22 cellular contexts compared by ENCODE assay signal in genomic region chr2:241033994-241034393, GRCh38. TPM values are rescaled to one million over a fixed set of nuclear protein-coding genes. Genes with fewer than 3 reads are reported as not detected.
DNase-seq lines count a peak whose midpoint lies in the region; ATAC-seq, FAIRE-seq and TF ChIP-seq lines count a peak whose summit lies in the region.
"Had no signal": no experiment of that assay in that cellular context is flagged by ENCODE, and none has a peak within 500 bp of the region (broad histone marks: within the 10 kb centered on the region; RNA-seq: fewer than 3 reads in every experiment).

No MANE protein-coding gene starts in this region.

- no peak overlapping the region for H4K8ac ChIP-seq in H1 (ENCODE audit: extremely low read depth, insufficient read depth, low read length)

- H2BK12ac ChIP-seq in H1 (ENCODE audit: low read depth, low read length), result no peak overlapping the region; the same call in 1 of the 2 replicates

- no peak for TF ChIP-seq RAD21 in H1 (IDR thresholded peaks at IDR 0.05 in 1 of 2, conservative IDR thresholded peaks at IDR 0.05 in 1 of 2; ENCODE audit: low read depth in 2 of 2, low read length in 2 of 2)

- no peak overlapping the region for H2AFZ ChIP-seq in H1 (ENCODE audit: low read length)
- H2AFZ ChIP-seq: GM23248 had no signal

- H3K23me2 ChIP-seq in H1 (ENCODE audit: low read depth, low read length), result peaks cover 9% of the 10 kb centered on the region; the same call in 1 of the 2 replicates

- ATAC-seq in naive B cell (ENCODE audit: low read depth in 2 of 2), result no peak
- ATAC-seq in activated naive CD4-positive, alpha-beta T cell treated with anti-CD3 and anti-CD28 coated beads, Interleukin-2, amount 50 U/mL, for 72 hours, result no peak
- ATAC-seq: GM12878 had no signal

- H3K4me3 Mint-ChIP-seq in CD4-positive, alpha-beta memory T cell, result peak overlapping the region in 1 of 8 donors; percentile 71
- H3K4me3 Mint-ChIP-seq in naive B cell, result peak overlapping the region in 1 of 8 donors; percentile 53

- no peak for TF ChIP-seq EP300 in H1 (IDR thresholded peaks at IDR 0.05; ENCODE audit: borderline replicate concordance in 1 of 2, low read depth in 2 of 2, low read length in 2 of 2)

- no peak for FAIRE-seq in H1 (lab: Jason Lieb, UNC)
- FAIRE-seq: GM12878, GM18507 had no signal

- peaks cover 62% of the 10 kb centered on the region for H3K4me1 ChIP-seq in BLaER1
- H3K4me1 ChIP-seq in CD4-positive, alpha-beta memory T cell (ENCODE audit: insufficient read depth, low read length), result peaks cover 22% of the 10 kb centered on the region
- H3K4me1 ChIP-seq in H1 (replicated peaks in 1 of 4; ENCODE audit: control insufficient read depth in 3 of 4, insufficient read depth in 4 of 4, low read length in 3 of 4), result peaks cover 0 to 16% (median 8%) of the 10 kb centered on the region in 4 experiments; a peak in 6 of 7 replicates

- no peak for TF ChIP-seq POLR2A in H1 (IDR thresholded peaks at IDR 0.05; ENCODE audit: control extremely low read depth in 1 of 2, low read depth in 2 of 2, low read length in 2 of 2)

- H3K9ac ChIP-seq in BLaER1 (no peak overlapping the region), H1 (replicated peaks in 1 of 4; ENCODE audit: extremely low read depth in 1 of 4, low read depth in 3 of 4, low read length in 3 of 4) (no peak overlapping the region)
- H3K9ac ChIP-seq: GM23248 had no signal

- H2BK5ac ChIP-seq in H1 (ENCODE audit: low read depth, low read length), result no peak overlapping the region

- no peak overlapping the region for H2BK120ac ChIP-seq in H1 (replicated peaks; ENCODE audit: low read depth, low read length)

- CTCF ChIA-PET in CD4-positive, alpha-beta memory T cell (lab: Charles Lee; ENCODE audit: partially characterized antibody), result no interaction called here
- CTCF ChIA-PET in H1 (lab: Charles Lee; ENCODE audit: partially characterized antibody), result interaction anchor here (0.7 to 1.3 kb wide), 2 partner anchors 29 to 51 kb away, joined by 3 to 4 read pairs; no protein-coding TSS in a partner anchor

- H3K27me3 Mint-ChIP-seq in CD4-positive, alpha-beta memory T cell, result no peaks in the 10 kb centered on the region
- H3K27me3 Mint-ChIP-seq in naive B cell, result peaks cover 0 to 4% (median 0%) of the 10 kb centered on the region in 3 donors

- H4K5ac ChIP-seq in H1 (ENCODE audit: insufficient read length, low read depth, low read length), result no peak overlapping the region

- 0 out of 2 replicates have a peak overlapping the region, but pooled peaks have one; percentile 24 for H2AK5ac ChIP-seq in H1 (ENCODE audit: low read depth, low read length)

- H3K27ac ChIP-seq in BLaER1 (no peak overlapping the region), H1 (ENCODE audit: low read depth, low read length) (no peak overlapping the region)
- H3K27ac ChIP-seq in CD4-positive, alpha-beta memory T cell (ENCODE audit: low read depth, low read length), result no peak overlapping the region
- H3K27ac ChIP-seq: GM23248 had no signal

- H3K36me3 Mint-ChIP-seq in CD4-positive, alpha-beta memory T cell, result peaks cover 0 to 11% of the 10 kb centered on the region in 2 donors
- no peaks in the 10 kb centered on the region for H3K36me3 Mint-ChIP-seq in naive B cell
- no peaks in the 10 kb centered on the region for H3K36me3 Mint-ChIP-seq in activated naive CD4-positive, alpha-beta T cell treated with anti-CD3 and anti-CD28 coated beads, Interleukin-2, amount 50 U/mL, for 72 hours

- H3K4me3 ChIP-seq in BLaER1 (no peak overlapping the region), H1 (ENCODE audit: extremely low read depth in 1 of 4, insufficient read depth in 2 of 4, low read depth in 3 of 4, low read length in 4 of 4) (no peak overlapping the region)
- no peak overlapping the region for H3K4me3 ChIP-seq in CD4-positive, alpha-beta memory T cell (ENCODE audit: low read length in 2 of 2)
- H3K4me3 ChIP-seq: GM12878, GM23248, MG63 had no signal

- 0 out of 2 replicates have a peak overlapping the region, but pooled peaks have one; percentile 72 for H2BK15ac ChIP-seq in H1 (ENCODE audit: low read length)

- no peak overlapping the region for H3K23ac ChIP-seq in H1 (ENCODE audit: insufficient read length)

- H3K18ac ChIP-seq in H1 (ENCODE audit: extremely low read depth, low read length), result no peak overlapping the region

- H3K79me1 ChIP-seq in H1 (ENCODE audit: low read depth, low read length), result no peaks in the 10 kb centered on the region

- DNase-seq in CD4-positive, alpha-beta memory T cell, result no peak
- DNase-seq in H1 (ENCODE audit: low read depth in 1 of 2, low spot score in 2 of 2) (no peak), naive B cell (no peak), hippocampal formation (lab: John Stamatoyannopoulos, UW) (no peak), cerebellum (ENCODE audit: low spot score) (no peak)
- no peak for DNase-seq in activated naive CD4-positive, alpha-beta T cell treated with anti-CD3 and anti-CD28 coated beads, Interleukin-2, amount 50 U/mL, for 72 hours (ENCODE audit: low spot score in 2 of 2)
- DNase-seq: ACHN; AML-193; CD8-positive, alpha-beta memory T cell; DMS79 treated with DMSO at 0.1 percent for 48 hours; GM23248; Karpas-422; MG63; NCI-H1092; NCI-H2081 treated with DMSO at 0.1 percent for 48 hours; NCI-H510A; NCI-H774; RPMI8226; SIG-M5 had no signal

- H3K9me3 Mint-ChIP-seq in CD4-positive, alpha-beta memory T cell, result peaks cover 0 to 2% (median 0%) of the 10 kb centered on the region in 8 donors
- H3K9me3 Mint-ChIP-seq in naive B cell, result no peaks in the 10 kb centered on the region
- no peaks in the 10 kb centered on the region for H3K9me3 Mint-ChIP-seq in activated naive CD4-positive, alpha-beta T cell treated with anti-CD3 and anti-CD28 coated beads, Interleukin-2, amount 50 U/mL, for 72 hours
- H3K9me3 Mint-ChIP-seq: CD8-positive, alpha-beta memory T cell had no signal

- H4K91ac ChIP-seq in H1 (replicated peaks; ENCODE audit: insufficient read length, low read length), result no peak overlapping the region

- POLR2A ChIA-PET in CD4-positive, alpha-beta memory T cell (lab: Charles Lee; ENCODE audit: partially characterized antibody), result no interaction called here
- POLR2A ChIA-PET in H1 (lab: Charles Lee; ENCODE audit: partially characterized antibody), result interaction anchor here (1.3 kb wide), 1 partner anchor 24 kb away, joined by 4 read pairs; no protein-coding TSS in a partner anchor

- H2BK20ac ChIP-seq in H1 (ENCODE audit: low read length), result no peak overlapping the region

- no peaks in the 10 kb centered on the region for H3K9me3 ChIP-seq in BLaER1
- no peaks in the 10 kb centered on the region for H3K9me3 ChIP-seq in CD4-positive, alpha-beta memory T cell (ENCODE audit: control insufficient read depth in 1 of 2, low read length in 2 of 2)
- no peaks in the 10 kb centered on the region for H3K9me3 ChIP-seq in H1 (ENCODE audit: insufficient read depth in 2 of 2, low read depth in 1 of 2, low read length in 1 of 2)
- H3K9me3 ChIP-seq: MG63 had no signal

- no peaks in the 10 kb centered on the region for H3K36me3 ChIP-seq in BLaER1
- no peaks in the 10 kb centered on the region for H3K36me3 ChIP-seq in CD4-positive, alpha-beta memory T cell (ENCODE audit: insufficient read depth, low read length)
- H3K36me3 ChIP-seq in H1 (ENCODE audit: control insufficient read depth in 2 of 4, insufficient read depth in 4 of 4, low read length in 3 of 4), result no peaks in the 10 kb centered on the region
- H3K36me3 ChIP-seq: MG63 had no signal

- TF ChIP-seq CTCF in H1 (IDR thresholded peaks at IDR 0.05; ENCODE audit: control extremely low read depth in 1 of 3, insufficient read depth in 1 of 3, low read depth in 1 of 3, low read length in 3 of 3), result no peak

- intact Hi-C loops in CD4-positive, alpha-beta memory T cell (cut with micrococcal nuclease), result no loop called here

- H3K27me3 ChIP-seq in BLaER1 (peaks cover 16% of the 10 kb centered on the region), H1 (replicated peaks in 1 of 4; ENCODE audit: control insufficient read depth in 3 of 4, extremely low read depth in 1 of 4, insufficient read depth in 3 of 4, low read length in 3 of 4) (peaks cover 0 to 33% (median 19%) of the 10 kb centered on the region in 4 experiments; a peak in 4 of 7 replicates)
- no peaks in the 10 kb centered on the region for H3K27me3 ChIP-seq in CD4-positive, alpha-beta memory T cell (ENCODE audit: insufficient read depth, low read length)
- H3K27me3 ChIP-seq: MG63 had no signal

- H3K56ac ChIP-seq in H1 (replicated peaks; ENCODE audit: insufficient read length, low read depth, low read length), result no peak overlapping the region

- peak overlapping the region in 5 of 7 donors; percentile 12 to 86 (median 61) for H3K27ac Mint-ChIP-seq in CD4-positive, alpha-beta memory T cell
- H3K27ac Mint-ChIP-seq in naive B cell, result peak overlapping the region in 4 of 6 donors; percentile 34 to 97 (median 93)
- H3K27ac Mint-ChIP-seq in activated naive CD4-positive, alpha-beta T cell treated with anti-CD3 and anti-CD28 coated beads, Interleukin-2, amount 50 U/mL, for 72 hours, result no peak overlapping the region

- H3K4me1 Mint-ChIP-seq in CD4-positive, alpha-beta memory T cell, result peaks cover 6 to 32% (median 14%) of the 10 kb centered on the region in 4 donors
- H3K4me1 Mint-ChIP-seq in naive B cell, result peaks cover 8 to 38% (median 15%) of the 10 kb centered on the region in 3 donors

- 0 out of 2 replicates have a peak overlapping the region, but pooled peaks have one; percentile 69 for H3K4me2 ChIP-seq in BLaER1
- H3K4me2 ChIP-seq in H1 (ENCODE audit: insufficient read depth in 1 of 2, low read depth in 2 of 2, low read length in 2 of 2), result no peak overlapping the region

- 0 out of 2 replicates have a peak, but pooled peaks cover 10% of the 10 kb centered on the region for H4K20me1 ChIP-seq in BLaER1
- H4K20me1 ChIP-seq in H1 (replicated peaks in 1 of 2; ENCODE audit: control insufficient read depth in 1 of 2, insufficient read depth in 2 of 2, low read length in 2 of 2), result no peaks in the 10 kb centered on the region

- no peak overlapping the region for H3K14ac ChIP-seq in H1 (ENCODE audit: insufficient read length)

- H3K4ac ChIP-seq in H1 (replicated peaks; ENCODE audit: insufficient read length, low read depth, low read length), result no peak overlapping the region

- H3K79me2 ChIP-seq in H1 (ENCODE audit: control insufficient read depth in 1 of 2, insufficient read depth in 2 of 2, low read length in 2 of 2), result no peaks in the 10 kb centered on the region

- WGBS in H1 (ENCODE audit: extremely low coverage in 1 of 2, insufficient coverage in 1 of 2, insufficient read length in 1 of 2, insufficient replicate concordance in 2 of 2, low coverage in 1 of 2, low lambda C conversion rate in 2 of 2, missing lambda C conversion rate in 1 of 2), 2 experiments, result 82% methylated on average over 7 of the region's 7 CpGs; no CpG with 5 or more reads in 1 of the 2 experiments

RNA-seq across cellular contexts. Expression of gene SNED1, which starts 35.6 kb away (rescaled TPM):
- total RNA-seq in CD4-positive, alpha-beta memory T cell, result 10 to 100 TPM; 85.2 to 90.1 TPM
- 1 to 10 TPM; 1.6 to 3.2 TPM for polyA plus RNA-seq in CD4-positive, alpha-beta memory T cell
- 1.9 and 2.4 TPM in 2 replicates for total RNA-seq in H1 (2021; fragmentation: NEBNext Ultra II Directional; extraction: Animal tissue kit (Norgen Biotek cat#: 25700))
- 1.9 and 2.6 TPM in 2 replicates for polyA plus RNA-seq in H1 (2011; rRNA removed)
- polyA plus RNA-seq in H1 (2011; cell fraction: cytosol; rRNA removed), result 1.7 TPM
- 8.2 TPM for polyA plus RNA-seq in H1 (2011; cell fraction: nucleus; rRNA removed)
- polyA plus RNA-seq in H1 (2012, experiment 1 of 2), result 1.1 to 1.8 TPM (median 1.6 TPM) in 4 replicates
- 0.67 TPM for polyA plus RNA-seq in H1 (2012, experiment 2 of 2)
- 0.95 TPM for polyA plus RNA-seq in H1 (2013, experiment 1 of 2)
- 1.0 TPM for polyA plus RNA-seq in H1 (2013, experiment 2 of 2)
- polyA minus RNA-seq in H1 (2011; rRNA and poly(A)+ RNA removed), result 3.0 and 3.2 TPM in 2 replicates
- polyA minus RNA-seq in H1 (2011; cell fraction: cytosol; rRNA and poly(A)+ RNA removed), result 5.0 TPM
- 11.6 TPM for polyA minus RNA-seq in H1 (2011; cell fraction: nucleus; rRNA and poly(A)+ RNA removed)
- polyA plus RNA-seq in naive B cell (ENCODE audit: low read depth in 6 of 6), result 1 to 10 TPM in 5 of 6 donors, under 1 TPM in 1; 0.75 to 3.2 (median 1.3) TPM
- total RNA-seq in cerebellum, result 12.0 TPM
- total RNA-seq in activated naive CD4-positive, alpha-beta T cell treated with anti-CD3 and anti-CD28 coated beads, Interleukin-2, amount 50 U/mL, for 72 hours, result 1 to 10 TPM in 1 of 2 donors, under 1 TPM in 1; 0.34 to 7.1 TPM

Comparison
In these comparisons a context has a peak if more than half of its experiments do, and no peak if none do; other contexts are left out.
1. H3K27ac Mint-ChIP-seq: peak in CD4-positive, alpha-beta memory T cell (5 of 7) and naive B cell (4 of 6); none in activated naive CD4-positive, alpha-beta T cell treated with anti-CD3 and anti-CD28 coated beads, Interleukin-2, amount 50 U/mL, for 72 hours (0 of 2).